In genomic region chr1:114511048-114511785, GRCh38 we compare ENCODE assay signal across 1 cellular context.
A peak's percentile ranks its signal among the peaks of the same experiment; 100 is the strongest.
TF ChIP-seq lines count a peak whose summit lies in the region.

Gene TRIM33, minus strand, starts transcription at chr1:114511203. Its CDS starts 127 bp downstream, at chr1:114511076.

TF ChIP-seq in HEK293, 187 proteins besides CTCF, POLR2A, EP300 and RAD21 (continued from another document):
- peak; percentile 41 for TF ChIP-seq PRDM10 (tag by site-specific recombination; IDR thresholded peaks at IDR 0.05)
- peak; percentile 76; the same call in 1 of the 2 replicates for TF ChIP-seq ZFP37 (tag by site-specific recombination; IDR thresholded peaks at IDR 0.05)
- TF ChIP-seq HOXA7 (CRISPR knock-in tag; IDR thresholded peaks at IDR 0.05; ENCODE audit: borderline replicate concordance), result no peak
- no peak for TF ChIP-seq GLI4 (tag by site-specific recombination; IDR thresholded peaks at IDR 0.05)
- TF ChIP-seq ZBTB26 (tag by site-specific recombination; optimal IDR thresholded peaks at IDR 0.05), result peak; percentile 97
- peak; percentile 64; the same call in 1 of the 2 replicates for TF ChIP-seq ZNF341 (tag by site-specific recombination; IDR thresholded peaks at IDR 0.05; ENCODE audit: low read depth)
- peak; percentile 59; the same call in 1 of the 2 replicates for TF ChIP-seq KLF9 (tag by site-specific recombination; IDR thresholded peaks at IDR 0.05; ENCODE audit: low read depth)
- TF ChIP-seq ZNF391 (tag by site-specific recombination; IDR thresholded peaks at IDR 0.05; ENCODE audit: borderline replicate concordance, low read depth), result peak; percentile 75; the same call in 1 of the 2 replicates
- peak; percentile 95 for TF ChIP-seq ZNF423 (tag by site-specific recombination; IDR thresholded peaks at IDR 0.05)
- no peak for TF ChIP-seq ZSCAN23 (tag by site-specific recombination; IDR thresholded peaks at IDR 0.05)
- TF ChIP-seq ZBTB1 (tag by site-specific recombination; IDR thresholded peaks at IDR 0.05), result peak; percentile 64; the same call in 1 of the 2 replicates
- no peak for TF ChIP-seq ZNF529 (tag by site-specific recombination; IDR thresholded peaks at IDR 0.05; ENCODE audit: insufficient replicate concordance)
- TF ChIP-seq ZNF221 (tag by site-specific recombination; IDR thresholded peaks at IDR 0.05; ENCODE audit: borderline replicate concordance), result no peak
- TF ChIP-seq SCRT2 (tag by site-specific recombination; IDR thresholded peaks at IDR 0.05), result no peak
- TF ChIP-seq ZSCAN30 (tag by site-specific recombination; IDR thresholded peaks at IDR 0.05), result peak; percentile 71
- no peak for TF ChIP-seq ZNF350 (tag by site-specific recombination; IDR thresholded peaks at IDR 0.05)
- TF ChIP-seq GLIS1 (tag by site-specific recombination; IDR thresholded peaks at IDR 0.05), result peak; percentile 82
- peak; percentile 74; the same call in 1 of the 2 replicates for TF ChIP-seq KLF16 (tag by site-specific recombination; IDR thresholded peaks at IDR 0.05)
- TF ChIP-seq ZNF791 (tag by site-specific recombination; IDR thresholded peaks at IDR 0.05), result no peak
- TF ChIP-seq RBAK (tag by site-specific recombination; IDR thresholded peaks at IDR 0.05), result no peak
- TF ChIP-seq ZNF175 (tag by site-specific recombination; IDR thresholded peaks at IDR 0.05), result no peak
- TF ChIP-seq ZNF449 (tag by site-specific recombination; IDR thresholded peaks at IDR 0.05), result peak; percentile 32; the same call in 1 of the 2 replicates
- TF ChIP-seq ZNF664 (tag by site-specific recombination; IDR thresholded peaks at IDR 0.05), result no peak
